24 cellular contexts compared by ENCODE assay signal in genomic region chr4:68366600-68366999, GRCh38. TPM values are rescaled to one million over a fixed set of nuclear protein-coding genes. Genes with fewer than 3 reads are reported as not detected.
DNase-seq lines count a peak whose midpoint lies in the region; ATAC-seq, FAIRE-seq and TF ChIP-seq lines count a peak whose summit lies in the region.
"Had no signal": no experiment of that assay in that cellular context is flagged by ENCODE, and none has a peak within 500 bp of the region (broad histone marks: within the 10 kb centered on the region; RNA-seq: fewer than 3 reads in every experiment).

No MANE protein-coding gene starts in this region.

- CTCF ChIA-PET in H1 (lab: Charles Lee; ENCODE audit: partially characterized antibody) = interaction anchor here (3.8 kb wide), 1 partner anchor 11 kb away, joined by 26 read pairs; no protein-coding TSS in a partner anchor

- H2BK5ac ChIP-seq in H1 (ENCODE audit: low read depth, low read length) = no peak overlapping the region
- H2BK5ac ChIP-seq in mesenchymal stem cell (ENCODE audit: low read depth, low read length, poor library complexity, severe bottlenecking) = peak overlapping the region; percentile 50

- H3K79me2 ChIP-seq in H1 (ENCODE audit: control insufficient read depth in 1 of 2, insufficient read depth in 2 of 2, low read length in 2 of 2) = no peaks in the 10 kb centered on the region

- no peak overlapping the region for H3K23ac ChIP-seq in H1 (ENCODE audit: insufficient read length)
- no peak overlapping the region for H3K23ac ChIP-seq in mesenchymal stem cell (ENCODE audit: low read length in 2 of 2)

- H3K4me2 ChIP-seq in H1 (ENCODE audit: insufficient read depth in 1 of 2, low read depth in 2 of 2, low read length in 2 of 2) = no peak overlapping the region
- no peak overlapping the region for H3K4me2 ChIP-seq in mesenchymal stem cell (ENCODE audit: low read length, poor library complexity, severe bottlenecking)

- ATAC-seq in RWPE2 (ENCODE audit: low read depth) (no peak), HG02840 (IDR thresholded peaks at IDR 0.05; ENCODE audit: low FRiP score, unreplicated experiment) (no peak)
- ATAC-seq: HepG2, Right ventricle myocardium inferior had no signal

- no peak overlapping the region for H3K18ac ChIP-seq in H1 (ENCODE audit: extremely low read depth, low read length)
- peak overlapping the region in 1 of 2 experiments; percentile 34 for H3K18ac ChIP-seq in mesenchymal stem cell (ENCODE audit: low read depth in 1 of 2, low read length in 2 of 2)

- H3K4me1 ChIP-seq in RWPE2 (ENCODE audit: insufficient read depth, poor library complexity, severe bottlenecking) (peaks cover 37% of the 10 kb centered on the region), H1 (replicated peaks in 1 of 4; ENCODE audit: control insufficient read depth in 3 of 4, insufficient read depth in 4 of 4, low read length in 3 of 4) (peaks cover 0 to 5% (median 3%) of the 10 kb centered on the region in 4 experiments; a peak in 3 of 7 replicates), mesenchymal stem cell (ENCODE audit: control insufficient read depth, insufficient read depth, low read depth, low read length) (peaks cover 7% of the 10 kb centered on the region)
- H3K4me1 ChIP-seq: Peyer's patch had no signal

- POLR2A ChIA-PET in H1 (lab: Charles Lee; ENCODE audit: partially characterized antibody) = no interaction called here

- TF ChIP-seq CTCF in RWPE2 (IDR thresholded peaks at IDR 0.05; ENCODE audit: poor library complexity, severe bottlenecking) (no peak), H1 (IDR thresholded peaks at IDR 0.05; ENCODE audit: control extremely low read depth in 1 of 3, insufficient read depth in 1 of 3, low read depth in 1 of 3, low read length in 3 of 3) (no peak)

- H3K56ac ChIP-seq in H1 (replicated peaks; ENCODE audit: insufficient read length, low read depth, low read length) = no peak overlapping the region

- no peak for TF ChIP-seq RAD21 in H1 (IDR thresholded peaks at IDR 0.05 in 1 of 2, conservative IDR thresholded peaks at IDR 0.05 in 1 of 2; ENCODE audit: low read depth in 2 of 2, low read length in 2 of 2)

- no peak for TF ChIP-seq POLR2A in H1 (IDR thresholded peaks at IDR 0.05; ENCODE audit: control extremely low read depth in 1 of 2, low read depth in 2 of 2, low read length in 2 of 2)

- DNase-seq in A172 (ENCODE audit: low spot score) (peak; percentile 18), RWPE2 (ENCODE audit: low spot score) (no peak), H1 (ENCODE audit: low read depth in 1 of 2, low spot score in 2 of 2) (no peak), mesenchymal stem cell (peak; percentile 43), NCI-H1105 treated with DMSO at 0.1 percent for 48 hours (lab: John Stamatoyannopoulos, UW) (no peak), HPDE6-E6E7 (ENCODE audit: extremely low spot score) (no peak)
- DNase-seq: Calu3; CD8-positive, alpha-beta memory T cell; DMS153; EL; GF-D8; KBM-7; NCI-H1092 treated with DMSO at 0.1 percent for 48 hours; NCI-H2081; NCI-H2171; NCI-H524 treated with DMSO at 0.1 percent for 48 hours; Peyer's patch; SW 1271 had no signal

- H3K27ac ChIP-seq in RWPE2 (ENCODE audit: poor library complexity, severe bottlenecking) (peak overlapping the region; percentile 99), H1 (ENCODE audit: low read depth, low read length) (no peak overlapping the region), mesenchymal stem cell (ENCODE audit: low read length, poor library complexity, severe bottlenecking) (peak overlapping the region; percentile 43)
- H3K27ac ChIP-seq: C4-2B, Peyer's patch had no signal

- H3K23me2 ChIP-seq in H1 (ENCODE audit: low read depth, low read length) = no peaks in the 10 kb centered on the region

- H3K9me3 ChIP-seq in RWPE2 (ENCODE audit: severe bottlenecking) (no peaks in the 10 kb centered on the region), H1 (ENCODE audit: insufficient read depth in 2 of 2, low read depth in 1 of 2, low read length in 1 of 2) (peaks cover 8 to 16% of the 10 kb centered on the region in 2 experiments), mesenchymal stem cell (ENCODE audit: control insufficient read depth, low read length) (peaks cover 4% of the 10 kb centered on the region)
- H3K9me3 ChIP-seq: Peyer's patch had no signal

- H3K4me3 ChIP-seq in RWPE2 (ENCODE audit: severe bottlenecking) (no peak overlapping the region), H1 (ENCODE audit: extremely low read depth in 1 of 4, insufficient read depth in 2 of 4, low read depth in 3 of 4, low read length in 4 of 4) (no peak overlapping the region), mesenchymal stem cell (ENCODE audit: insufficient read depth in 1 of 2, low read depth in 1 of 2, low read length in 2 of 2) (no peak overlapping the region)
- H3K4me3 ChIP-seq: Peyer's patch had no signal

- FAIRE-seq in H1 (lab: Jason Lieb, UNC) = no peak
- FAIRE-seq: A204.1, H54, HepG2 had no signal

- H2AK5ac ChIP-seq in H1 (ENCODE audit: low read depth, low read length) = no peak overlapping the region
- no peak overlapping the region for H2AK5ac ChIP-seq in mesenchymal stem cell (ENCODE audit: low read length, severe bottlenecking)

- no peak overlapping the region for H2BK12ac ChIP-seq in H1 (ENCODE audit: low read depth, low read length)
- H2BK12ac ChIP-seq in mesenchymal stem cell (ENCODE audit: low read length in 2 of 2) = no peak overlapping the region

- H3K79me1 ChIP-seq in H1 (ENCODE audit: low read depth, low read length) (no peaks in the 10 kb centered on the region), mesenchymal stem cell (replicated peaks; ENCODE audit: low read length, poor library complexity, severe bottlenecking) (peaks cover 2% of the 10 kb centered on the region)

- H4K5ac ChIP-seq in H1 (ENCODE audit: insufficient read length, low read depth, low read length) = no peak overlapping the region

- H2AFZ ChIP-seq in H1 (ENCODE audit: low read length) = no peak overlapping the region
- no peak overlapping the region for H2AFZ ChIP-seq in mesenchymal stem cell (ENCODE audit: low read depth, low read length)

- WGBS in H1 (ENCODE audit: extremely low coverage in 1 of 2, insufficient coverage in 1 of 2, insufficient read length in 1 of 2, insufficient replicate concordance in 2 of 2, low coverage in 1 of 2, low lambda C conversion rate in 2 of 2, missing lambda C conversion rate in 1 of 2), 2 experiments = 91% methylated on average over 4 of the region's 4 CpGs; no CpG with 5 or more reads in 1 of the 2 experiments
- WGBS in mesenchymal stem cell = 53% methylated on average over 4 of the region's 4 CpGs

- H3K36me3 ChIP-seq in RWPE2 (ENCODE audit: low read depth) (no peaks in the 10 kb centered on the region), H1 (ENCODE audit: control insufficient read depth in 2 of 4, insufficient read depth in 4 of 4, low read length in 3 of 4) (no peaks in the 10 kb centered on the region), mesenchymal stem cell (ENCODE audit: control insufficient read depth in 1 of 2, insufficient read depth in 2 of 2, low read depth in 1 of 2, low read length in 2 of 2) (no peaks in the 10 kb centered on the region)
- H3K36me3 ChIP-seq: Peyer's patch had no signal

- H3K9ac ChIP-seq in H1 (replicated peaks in 1 of 4; ENCODE audit: extremely low read depth in 1 of 4, low read depth in 3 of 4, low read length in 3 of 4) (no peak overlapping the region), mesenchymal stem cell (ENCODE audit: low read length) (no peak overlapping the region)

- 0 out of 2 replicates have a peak overlapping the region, but pooled peaks have one; percentile 76 for H2BK20ac ChIP-seq in H1 (ENCODE audit: low read length)

- H2BK15ac ChIP-seq in H1 (ENCODE audit: low read length) = no peak overlapping the region
- no peak overlapping the region for H2BK15ac ChIP-seq in mesenchymal stem cell (ENCODE audit: low read depth, poor library complexity, severe bottlenecking)

- H3K27me3 ChIP-seq in RWPE2 (ENCODE audit: insufficient read depth, poor library complexity, severe bottlenecking) (no peaks in the 10 kb centered on the region), H1 (replicated peaks in 1 of 4; ENCODE audit: control insufficient read depth in 3 of 4, extremely low read depth in 1 of 4, insufficient read depth in 3 of 4, low read length in 3 of 4) (peaks cover 8 to 21% (median 9%) of the 10 kb centered on the region in 4 experiments; a peak in 6 of 7 replicates), mesenchymal stem cell (ENCODE audit: control insufficient read depth in 1 of 2, insufficient read depth in 1 of 2, low read length in 2 of 2) (no peaks in the 10 kb centered on the region)
- H3K27me3 ChIP-seq: Peyer's patch had no signal

- TF ChIP-seq EP300 in H1 (IDR thresholded peaks at IDR 0.05; ENCODE audit: borderline replicate concordance in 1 of 2, low read depth in 2 of 2, low read length in 2 of 2) = no peak

- no peak overlapping the region for H4K8ac ChIP-seq in H1 (ENCODE audit: extremely low read depth, insufficient read depth, low read length)
- H4K8ac ChIP-seq in mesenchymal stem cell (ENCODE audit: low read length) = peak overlapping the region; percentile 7

- no peak overlapping the region for H3K14ac ChIP-seq in H1 (ENCODE audit: insufficient read length)
- no peak overlapping the region for H3K14ac ChIP-seq in mesenchymal stem cell (ENCODE audit: low read length in 2 of 2)

- no peaks in the 10 kb centered on the region for H4K20me1 ChIP-seq in H1 (replicated peaks in 1 of 2; ENCODE audit: control insufficient read depth in 1 of 2, insufficient read depth in 2 of 2, low read length in 2 of 2)

- H3K4ac ChIP-seq in H1 (replicated peaks; ENCODE audit: insufficient read length, low read depth, low read length) (no peak overlapping the region), mesenchymal stem cell (ENCODE audit: low read depth in 1 of 2, low read length in 2 of 2) (no peak overlapping the region)

- H2BK120ac ChIP-seq in H1 (replicated peaks; ENCODE audit: low read depth, low read length) (no peak overlapping the region), mesenchymal stem cell (ENCODE audit: low read depth, low read length) (no peak overlapping the region)

- no peak overlapping the region for H4K91ac ChIP-seq in H1 (replicated peaks; ENCODE audit: insufficient read length, low read length)
- peak overlapping the region; percentile 61 for H4K91ac ChIP-seq in mesenchymal stem cell (ENCODE audit: low read length)

TF ChIP-seq in H1, 55 proteins besides CTCF, POLR2A, EP300 and RAD21 (continues in another document):
- TF ChIP-seq HDAC2 (IDR thresholded peaks at IDR 0.05; ENCODE audit: borderline replicate concordance in 1 of 2, low read depth in 2 of 2, low read length in 2 of 2) = no peak

RNA-seq across cellular contexts. Expression of gene YTHDC1, which starts 16.7 kb away (rescaled TPM):
- 41.2 and 70.9 TPM in 2 replicates for total RNA-seq in A172 (2014; rRNA removed; shearing (Covaris generic))
- total RNA-seq in H1 (2021; fragmentation: NEBNext Ultra II Directional; extraction: Animal tissue kit (Norgen Biotek cat#: 25700)) = 89.5 and 94.5 TPM in 2 replicates
- polyA plus RNA-seq in H1 (2011; rRNA removed) = 25.7 and 30.8 TPM in 2 replicates
- 48.9 TPM for polyA plus RNA-seq in H1 (2011; cell fraction: cytosol; rRNA removed)
- 48.5 TPM for polyA plus RNA-seq in H1 (2011; cell fraction: nucleus; rRNA removed)
- 62.5 to 98.2 TPM (median 70.3 TPM) in 4 replicates for polyA plus RNA-seq in H1 (2012, experiment 1 of 2)
- polyA plus RNA-seq in H1 (2012, experiment 2 of 2) = 6.3 TPM
- 64.1 TPM for polyA plus RNA-seq in H1 (2013, experiment 1 of 2)
- polyA plus RNA-seq in H1 (2013, experiment 2 of 2) = 57.2 TPM
- 45.0 and 55.8 TPM in 2 replicates for polyA minus RNA-seq in H1 (2011; rRNA and poly(A)+ RNA removed)
- polyA minus RNA-seq in H1 (2011; cell fraction: cytosol; rRNA and poly(A)+ RNA removed) = 26.1 TPM
- 109 TPM for polyA minus RNA-seq in H1 (2011; cell fraction: nucleus; rRNA and poly(A)+ RNA removed)
- polyA plus RNA-seq in mesenchymal stem cell (2013, experiment 1 of 2) = 33.5 TPM
- 31.9 TPM for polyA plus RNA-seq in mesenchymal stem cell (2013, experiment 2 of 2)

Comparison
In these comparisons a context has a peak if more than half of its experiments do, and no peak if none do; other contexts are left out.
1. DNase-seq: peak in A172 (single experiment) and mesenchymal stem cell (single experiment); none in RWPE2 (single experiment), H1 (0 of 2), NCI-H1105 treated with DMSO at 0.1 percent for 48 hours (single experiment) and HPDE6-E6E7 (single experiment).